Comparison of ENCODE assay signal across 18 cellular contexts in genomic region chrX:63424063-63424462, GRCh38.
"Had no signal": no experiment of that assay in that cellular context is flagged by ENCODE, and none has a peak within 500 bp of the region (broad histone marks: within the 10 kb centered on the region; RNA-seq: fewer than 3 reads in every experiment).

No MANE protein-coding gene starts in this region.

- H3K9me3 ChIP-seq: gastroesophageal sphincter, tibial nerve had no signal

- H3K4me1 ChIP-seq: gastroesophageal sphincter, tibial nerve had no signal

- H3K4me3 ChIP-seq: gastroesophageal sphincter, tibial nerve had no signal

- ATAC-seq: activated CD4-positive, alpha-beta T cell treated with anti-CD3 and anti-CD28 coated beads for 36 hours; activated CD8-positive, alpha-beta memory T cell treated with anti-CD3 and anti-CD28 coated beads, Interleukin-2, amount 10 ng/mL, durations not matched to agents 7 days and 5 days; gastroesophageal sphincter; left ventricle myocardium superior; natural killer cell; right cardiac atrium; T-helper 17 cell had no signal

- DNase-seq: activated CD4-positive, alpha-beta memory T cell treated with anti-CD3 and anti-CD28 coated beads for 36 hours; activated CD4-positive, alpha-beta T cell treated with anti-CD3 and anti-CD28 coated beads for 36 hours; activated CD8-positive, alpha-beta memory T cell treated with anti-CD3 and anti-CD28 coated beads, Interleukin-2, amount 10 ng/mL, durations not matched to agents 7 days and 5 days; activated naive CD4-positive, alpha-beta T cell treated with anti-CD3 and anti-CD28 coated beads, Interleukin-2, amount 50 U/mL, for 16 hours; activated T-cell treated with anti-CD3 and anti-CD28 coated beads, Interleukin-2, amount 50 U/mL, for 24 hours; left ventricle myocardium superior; mesendoderm; natural killer cell; posterior cingulate gyrus; right cardiac atrium; small intestine; stimulated activated CD4-positive, alpha-beta T cell treated with anti-CD3 and anti-CD28 coated beads, Interleukin-4, amount 100 ng/mL, for 4 hours; stimulated activated CD8-positive, alpha-beta memory T cell treated with anti-CD3 and anti-CD28 coated beads, Interleukin-4, amount 100 ng/mL, for 48 hours; stimulated activated naive CD4-positive, alpha-beta T cell treated with Interleukin-2 at 50 U/mL for 16 hours; substantia nigra; T-helper 17 cell had no signal

- H3K27me3 ChIP-seq: gastroesophageal sphincter, tibial nerve had no signal

- H3K27ac ChIP-seq: gastroesophageal sphincter, tibial nerve had no signal
